Comparison of ENCODE assay signal across 1 cellular context in the genomic region with DNA sequence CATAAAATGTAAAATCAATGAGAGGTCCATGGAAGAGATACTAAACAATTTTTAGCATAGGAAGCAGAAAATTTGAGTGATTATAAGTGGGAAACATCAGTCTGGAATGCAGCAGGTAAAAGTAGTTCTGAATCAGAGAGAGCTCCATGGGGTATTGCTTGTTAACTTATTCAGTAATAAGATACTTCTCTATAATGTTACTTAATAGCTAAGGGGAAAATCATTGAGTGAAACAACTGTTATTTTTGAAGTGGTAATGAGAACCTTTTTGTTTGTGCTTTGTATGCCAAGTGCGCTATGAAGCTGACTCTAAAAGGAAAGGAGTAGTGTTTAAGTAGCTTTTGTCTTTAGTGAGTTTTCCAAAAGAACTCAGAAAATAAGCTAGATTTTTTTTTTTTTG.
A peak's percentile ranks its signal among the peaks of the same experiment; 100 is the strongest.
TF ChIP-seq lines count a peak whose summit lies in the region.

No MANE protein-coding gene starts in this region.

TF ChIP-seq in HEK293, 187 proteins besides CTCF, POLR2A, EP300 and RAD21 (continued from another document):
- TF ChIP-seq, protein P1, sequence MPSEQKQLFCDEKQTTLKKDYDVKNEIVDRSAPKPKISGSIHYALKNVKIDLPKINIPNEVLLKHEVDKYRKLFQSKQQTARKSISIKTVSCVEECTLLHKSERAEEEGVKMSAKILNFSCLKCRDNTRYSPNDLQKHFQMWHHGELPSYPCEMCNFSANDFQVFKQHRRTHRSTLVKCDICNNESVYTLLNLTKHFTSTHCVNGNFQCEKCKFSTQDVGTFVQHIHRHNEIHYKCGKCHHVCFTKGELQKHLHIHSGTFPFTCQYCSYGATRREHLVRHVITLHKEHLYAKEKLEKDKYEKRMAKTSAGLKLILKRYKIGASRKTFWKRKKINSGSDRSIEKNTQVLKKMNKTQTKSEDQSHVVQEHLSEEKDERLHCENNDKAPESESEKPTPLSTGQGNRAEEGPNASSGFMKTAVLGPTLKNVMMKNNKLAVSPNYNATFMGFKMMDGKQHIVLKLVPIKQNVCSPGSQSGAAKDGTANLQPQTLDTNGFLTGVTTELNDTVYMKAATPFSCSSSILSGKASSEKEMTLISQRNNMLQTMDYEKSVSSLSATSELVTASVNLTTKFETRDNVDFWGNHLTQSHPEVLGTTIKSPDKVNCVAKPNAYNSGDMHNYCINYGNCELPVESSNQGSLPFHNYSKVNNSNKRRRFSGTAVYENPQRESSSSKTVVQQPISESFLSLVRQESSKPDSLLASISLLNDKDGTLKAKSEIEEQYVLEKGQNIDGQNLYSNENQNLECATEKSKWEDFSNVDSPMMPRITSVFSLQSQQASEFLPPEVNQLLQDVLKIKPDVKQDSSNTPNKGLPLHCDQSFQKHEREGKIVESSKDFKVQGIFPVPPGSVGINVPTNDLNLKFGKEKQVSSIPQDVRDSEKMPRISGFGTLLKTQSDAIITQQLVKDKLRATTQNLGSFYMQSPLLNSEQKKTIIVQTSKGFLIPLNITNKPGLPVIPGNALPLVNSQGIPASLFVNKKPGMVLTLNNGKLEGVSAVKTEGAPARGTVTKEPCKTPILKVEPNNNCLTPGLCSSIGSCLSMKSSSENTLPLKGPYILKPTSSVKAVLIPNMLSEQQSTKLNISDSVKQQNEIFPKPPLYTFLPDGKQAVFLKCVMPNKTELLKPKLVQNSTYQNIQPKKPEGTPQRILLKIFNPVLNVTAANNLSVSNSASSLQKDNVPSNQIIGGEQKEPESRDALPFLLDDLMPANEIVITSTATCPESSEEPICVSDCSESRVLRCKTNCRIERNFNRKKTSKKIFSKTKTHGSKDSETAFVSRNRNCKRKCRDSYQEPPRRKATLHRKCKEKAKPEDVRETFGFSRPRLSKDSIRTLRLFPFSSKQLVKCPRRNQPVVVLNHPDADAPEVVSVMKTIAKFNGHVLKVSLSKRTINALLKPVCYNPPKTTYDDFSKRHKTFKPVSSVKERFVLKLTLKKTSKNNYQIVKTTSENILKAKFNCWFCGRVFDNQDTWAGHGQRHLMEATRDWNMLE (tag by site-specific recombination; conservative IDR thresholded peaks at IDR 0.05; ENCODE audit: low read depth) = no peak
- TF ChIP-seq REPIN1 (tag by site-specific recombination; IDR thresholded peaks at IDR 0.05; ENCODE audit: low read depth) (no peak), ZNF114 (tag by site-specific recombination; IDR thresholded peaks at IDR 0.05) (no peak), PRDM1 (tag by site-specific recombination; IDR thresholded peaks at IDR 0.05) (0 out of 2 replicates have a peak, but pooled peaks have one; percentile 15), FEZF1 (tag by site-specific recombination; IDR thresholded peaks at IDR 0.05) (no peak), ZNF133 (tag by site-specific recombination; IDR thresholded peaks at IDR 0.05) (no peak), ZBTB1 (tag by site-specific recombination; IDR thresholded peaks at IDR 0.05) (no peak), ZNF621 (tag by site-specific recombination; IDR thresholded peaks at IDR 0.05) (no peak), ZNF24 (tag by site-specific recombination; IDR thresholded peaks at IDR 0.05) (no peak)
- TF ChIP-seq, protein P2, sequence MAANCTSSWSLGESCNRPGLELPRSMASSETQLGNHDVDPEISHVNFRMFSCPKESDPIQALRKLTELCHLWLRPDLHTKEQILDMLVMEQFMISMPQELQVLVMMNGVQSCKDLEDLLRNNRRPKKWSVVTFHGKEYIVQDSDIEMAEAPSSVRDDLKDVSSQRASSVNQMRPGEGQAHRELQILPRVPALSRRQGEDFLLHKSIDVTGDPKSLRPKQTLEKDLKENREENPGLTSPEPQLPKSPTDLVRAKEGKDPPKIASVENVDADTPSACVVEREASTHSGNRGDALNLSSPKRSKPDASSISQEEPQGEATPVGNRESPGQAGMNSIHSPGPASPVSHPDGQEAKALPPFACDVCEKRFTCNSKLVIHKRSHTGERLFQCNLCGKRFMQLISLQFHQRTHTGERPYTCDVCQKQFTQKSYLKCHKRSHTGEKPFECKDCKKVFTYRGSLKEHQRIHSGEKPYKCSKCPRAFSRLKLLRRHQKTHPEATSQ (tag by site-specific recombination; IDR thresholded peaks at IDR 0.05) = no peak
- TF ChIP-seq, protein P3, sequence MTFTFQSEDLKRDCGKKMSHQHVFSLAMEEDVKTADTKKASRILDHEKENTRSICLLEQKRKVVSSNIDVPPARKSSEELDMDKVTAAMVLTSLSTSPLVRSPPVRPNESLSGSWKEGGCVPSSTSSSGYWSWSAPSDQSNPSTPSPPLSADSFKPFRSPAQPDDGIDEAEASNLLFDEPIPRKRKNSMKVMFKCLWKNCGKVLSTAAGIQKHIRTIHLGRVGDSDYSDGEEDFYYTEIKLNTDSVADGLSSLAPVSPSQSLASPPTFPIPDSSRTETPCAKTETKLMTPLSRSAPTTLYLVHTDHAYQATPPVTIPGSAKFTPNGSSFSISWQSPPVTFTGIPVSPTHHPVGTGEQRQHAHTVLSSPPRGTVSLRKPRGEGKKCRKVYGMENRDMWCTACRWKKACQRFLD (tag by site-specific recombination; IDR thresholded peaks at IDR 0.05) = no peak
TF ChIP-seq in HEK293: peak in this region for 3.
